8 cellular contexts compared by ENCODE assay signal in genomic region chr1:234926252-234926573, GRCh38.
A peak's percentile ranks its signal among the peaks of the same experiment; 100 is the strongest.
DNase-seq lines count a peak whose midpoint lies in the region; ATAC-seq and TF ChIP-seq lines count a peak whose summit lies in the region.

No MANE protein-coding gene starts in this region.

- H3K9ac ChIP-seq in fibroblast of lung (ENCODE audit: insufficient read depth, low read length) (no peak overlapping the region), skeletal muscle tissue (ENCODE audit: low read depth in 1 of 3, low read length in 3 of 3) (peak overlapping the region in 2 of 3 donors; percentile 35 to 52)

- CTCF ChIA-PET in Panc1 (lab: Charles Lee): interaction anchor here (0.7 to 1.0 kb wide), 3 partner anchors 17 to 427 kb away, joined by 3 to 5 read pairs (median 4); no protein-coding TSS in a partner anchor

- no peak overlapping the region for H2AFZ ChIP-seq in fibroblast of lung (ENCODE audit: low read length)

- H3K4me1 ChIP-seq in Panc1 (ENCODE audit: control insufficient read depth, insufficient read depth, low read length) (peaks cover 49% of the 10 kb centered on the region), fibroblast of lung (ENCODE audit: control insufficient read depth, extremely low read depth, insufficient read depth, low read length) (peaks cover 17% of the 10 kb centered on the region), skeletal muscle tissue (ENCODE audit: control insufficient read depth in 3 of 3, insufficient read depth in 3 of 3, low read length in 3 of 3) (peaks cover 22 to 29% (median 28%) of the 10 kb centered on the region in 3 donors)

- no peak overlapping the region for H3K4me3 ChIP-seq in H7 (ENCODE audit: insufficient read depth, low read depth, low read length)
- no peak overlapping the region for H3K4me3 ChIP-seq in Panc1 (ENCODE audit: low read depth in 2 of 2, low read length in 2 of 2)
- no peak overlapping the region for H3K4me3 ChIP-seq in fibroblast of lung (replicated peaks in 1 of 4; ENCODE audit: control extremely low read depth in 1 of 4, insufficient read depth in 1 of 4, low read depth in 3 of 4, low read length in 4 of 4)
- no peak overlapping the region for H3K4me3 ChIP-seq in skeletal muscle tissue (ENCODE audit: low read length in 3 of 3)

- H3K79me2 ChIP-seq in fibroblast of lung (ENCODE audit: control insufficient read depth, insufficient read depth, low read length): no peaks in the 10 kb centered on the region

- intact Hi-C loops in Panc1 (cut with micrococcal nuclease; ENCODE audit: unreplicated experiment): no loop called here

- POLR2A ChIA-PET in Panc1 (lab: Charles Lee): interaction anchor here (0.6 to 1.2 kb wide), 5 partner anchors 10 to 268 kb away, joined by 3 to 7 read pairs (median 4); no protein-coding TSS in a partner anchor

- H3K9me3 ChIP-seq in Panc1 (ENCODE audit: control insufficient read depth, insufficient read depth, low read depth, low read length) (peaks cover 6% of the 10 kb centered on the region; the same call in 1 of the 2 replicates), fibroblast of lung (ENCODE audit: control insufficient read depth, insufficient read depth, low read depth, low read length) (no peaks in the 10 kb centered on the region), skeletal muscle tissue (ENCODE audit: control insufficient read depth in 3 of 3, low read length in 3 of 3) (no peaks in the 10 kb centered on the region)

- DNase-seq in H7 (peak; percentile 50), Panc1 (ENCODE audit: low read depth, low spot score) (no peak), fibroblast of lung (ENCODE audit: low read depth in 2 of 2) (no peak), NCI-H446 treated with DMSO at 0.1 percent for 48 hours (lab: John Stamatoyannopoulos, UW) (no peak), SK-N-DZ (ENCODE audit: low spot score) (no peak), NCI-H526 treated with DMSO at 0.1 percent for 48 hours (lab: John Stamatoyannopoulos, UW) (no peak)
- DNase-seq in stimulated activated CD4-positive, alpha-beta T cell treated with anti-CD3 and anti-CD28 coated beads, Interleukin-4, amount 100 ng/mL, for 4 hours: no peak

- in situ Hi-C loops in Panc1 (cut with HindIII; ENCODE audit: low pct_unique_long_range_greater_than_20kb, low sequenced_read_pairs): no loop called here

- H3K4me2 ChIP-seq in fibroblast of lung (ENCODE audit: extremely low read depth, insufficient read depth, low read length): peak overlapping the region; percentile 60

- no TSS peak for BruUV-seq in Panc1 (replicated peaks; lab: Mats Ljungman, UMichigan)

- ATAC-seq in Panc1: peak; percentile 27

- no peaks in the 10 kb centered on the region for H4K20me1 ChIP-seq in fibroblast of lung (ENCODE audit: control insufficient read depth, extremely low read depth, insufficient read depth, low read length)

- H3K27ac ChIP-seq in Panc1 (ENCODE audit: low read length) (peak overlapping the region; percentile 85), fibroblast of lung (ENCODE audit: insufficient read depth, low read length) (peak overlapping the region; percentile 53), skeletal muscle tissue (ENCODE audit: low read depth, low read length) (peak overlapping the region; percentile 59)

- no peak for TF ChIP-seq CTCF in Panc1 (IDR thresholded peaks at IDR 0.05)
- no peak for TF ChIP-seq CTCF in fibroblast of lung (conservative IDR thresholded peaks at IDR 0.05 in 1 of 2, IDR thresholded peaks at IDR 0.05 in 1 of 2; ENCODE audit: low read depth in 1 of 2, low read length in 2 of 2)

- no peaks in the 10 kb centered on the region for H3K36me3 ChIP-seq in H7 (replicated peaks; ENCODE audit: control insufficient read depth, insufficient read depth, low read length)
- H3K36me3 ChIP-seq in Panc1 (ENCODE audit: control insufficient read depth, insufficient read depth, low read length): no peaks in the 10 kb centered on the region
- no peaks in the 10 kb centered on the region for H3K36me3 ChIP-seq in fibroblast of lung (ENCODE audit: control insufficient read depth, insufficient read depth, low read length)
- no peaks in the 10 kb centered on the region for H3K36me3 ChIP-seq in skeletal muscle tissue (ENCODE audit: control insufficient read depth in 3 of 3, insufficient read depth in 3 of 3, low read length in 3 of 3)

- no peaks in the 10 kb centered on the region for H3K27me3 ChIP-seq in H7 (ENCODE audit: control insufficient read depth, insufficient read depth, low read length)
- no peaks in the 10 kb centered on the region for H3K27me3 ChIP-seq in Panc1 (ENCODE audit: control insufficient read depth, insufficient read depth, low read length)
- H3K27me3 ChIP-seq in fibroblast of lung (ENCODE audit: control insufficient read depth, insufficient read depth, low read length): no peaks in the 10 kb centered on the region
- no peaks in the 10 kb centered on the region for H3K27me3 ChIP-seq in skeletal muscle tissue (ENCODE audit: control insufficient read depth in 3 of 3, insufficient read depth in 3 of 3, low read length in 3 of 3)
